Comparison of ENCODE assay signal across 12 cellular contexts in the genomic region with DNA sequence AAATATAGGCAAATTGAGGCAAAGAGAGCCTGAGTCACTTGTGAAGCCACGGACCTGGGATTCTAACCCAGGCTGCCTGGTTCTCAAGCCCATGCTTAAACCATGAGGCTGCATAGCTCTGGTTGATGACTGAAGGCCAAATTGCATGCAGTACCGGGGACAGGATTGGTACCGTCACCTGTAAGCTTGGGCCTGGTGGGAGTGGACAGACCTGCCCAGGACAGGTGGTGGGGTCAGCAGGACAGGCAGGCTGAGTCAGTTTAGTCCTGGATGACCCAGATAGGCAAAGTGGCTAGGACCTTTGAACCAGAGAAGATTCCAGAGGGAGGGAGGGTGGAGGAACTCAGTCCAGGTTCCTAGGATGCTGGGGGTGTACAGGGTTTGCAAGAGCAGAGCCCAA. TPM values are rescaled to one million over a fixed set of nuclear protein-coding genes. Genes with fewer than 3 reads are reported as not detected.
DNase-seq lines count a peak whose midpoint lies in the region; ATAC-seq and TF ChIP-seq lines count a peak whose summit lies in the region.
"Had no signal": no experiment of that assay in that cellular context is flagged by ENCODE, and none has a peak within 500 bp of the region (broad histone marks: within the 10 kb centered on the region; RNA-seq: fewer than 3 reads in every experiment).

No MANE protein-coding gene starts in this region.

- peak overlapping the region; percentile 39 to 79 for H3K27ac Mint-ChIP-seq in T-cell

- no peak for TF ChIP-seq POLR2A in gastrocnemius medialis (IDR thresholded peaks at IDR 0.05)

- peaks cover 56 to 72% (median 70%) of the 10 kb centered on the region in 3 donors for H3K4me1 Mint-ChIP-seq in T-cell

- POLR2A ChIA-PET in AG04450 (lab: Yijun Ruan, JAX) (interaction anchor here (0.7 to 1.4 kb wide), 2 partner anchors 25 to 27 kb away, joined by 3 to 4 read pairs; no protein-coding TSS in a partner anchor), T-cell (lab: Charles Lee) (no interaction called here)

- no peaks in the 10 kb centered on the region for H3K27me3 ChIP-seq in AG04450 (ENCODE audit: control insufficient read depth, insufficient read depth, low read length)
- H3K27me3 ChIP-seq in gastrocnemius medialis, result no peaks in the 10 kb centered on the region

- ATAC-seq in T-cell (replicated peaks in 1 of 4), result no peak
- peak; percentile 79 for ATAC-seq in left lobe of liver
- no peak for ATAC-seq in gastrocnemius medialis

- H3K4me3 ChIP-seq in AG04450 (ENCODE audit: low read depth, low read length) (no peak overlapping the region), gastrocnemius medialis (no peak overlapping the region)

- in situ Hi-C loops in gastrocnemius medialis (cut with MboI; ENCODE audit: low sequenced_read_pairs in 4 of 4) (no loop called here), G401 (cut with HindIII; ENCODE audit: low sequenced_read_pairs) (no loop called here)

- no peaks in the 10 kb centered on the region for H3K36me3 Mint-ChIP-seq in T-cell

- H3K9me3 Mint-ChIP-seq in T-cell, result no peaks in the 10 kb centered on the region
- H3K9me3 Mint-ChIP-seq: H9 had no signal

- no peaks in the 10 kb centered on the region for H3K9me3 ChIP-seq in AG04450 (ENCODE audit: control insufficient read depth, insufficient read depth, low read length)
- H3K9me3 ChIP-seq in gastrocnemius medialis, result no peaks in the 10 kb centered on the region

- no peaks in the 10 kb centered on the region for H3K36me3 ChIP-seq in gastrocnemius medialis

- no peak for DNase-seq in AG04450 (ENCODE audit: low read depth, low spot score)
- DNase-seq in T-cell, result no peak
- peak; percentile 79 for DNase-seq in left lobe of liver (ENCODE audit: low spot score)
- DNase-seq in gastrocnemius medialis, result no peak
- DNase-seq in DMS53 (lab: John Stamatoyannopoulos, UW), result no peak
- no peak for DNase-seq in stimulated activated CD4-positive, alpha-beta T cell treated with anti-CD3 and anti-CD28 coated beads, Interleukin-2, amount 100 ng/mL, for 24 hours
- DNase-seq in G401 (ENCODE audit: low spot score), result no peak
- DNase-seq in DMS53 treated with DMSO at 0.1 percent for 48 hours (lab: John Stamatoyannopoulos, UW; ENCODE audit: unreplicated experiment), result no peak
- DNase-seq: activated T-cell treated with anti-CD3 and anti-CD28 coated beads, Interleukin-2, amount 50 U/mL, for 1 hour; central memory CD4-positive, alpha-beta T cell; H9 had no signal

- peak overlapping the region; percentile 98 for H3K27ac ChIP-seq in AG04450 (ENCODE audit: low read depth, low read length)
- peak overlapping the region; percentile 70 to 75 (median 72) for H3K27ac ChIP-seq in gastrocnemius medialis
- H3K27ac ChIP-seq: C4-2B had no signal

- peak overlapping the region in 2 of 3 donors; percentile 17 to 52 for H3K4me3 Mint-ChIP-seq in T-cell
- H3K4me3 Mint-ChIP-seq: H9 had no signal

- intact Hi-C loops in gastrocnemius medialis (cut with DNase I; ENCODE audit: low total_unique reads), result no loop called here

- no peak for TF ChIP-seq CTCF in AG04450 (IDR thresholded peaks at IDR 0.05; ENCODE audit: low read depth, low read length)
- no peak for TF ChIP-seq CTCF in gastrocnemius medialis (IDR thresholded peaks at IDR 0.05 in 4 of 5, conservative IDR thresholded peaks at IDR 0.05 in 1 of 5)

- peaks cover 11 to 12% of the 10 kb centered on the region in 2 donors for H3K4me1 ChIP-seq in gastrocnemius medialis

- H3K27me3 Mint-ChIP-seq in T-cell, result no peaks in the 10 kb centered on the region

- CTCF ChIA-PET in AG04450 (lab: Charles Lee), result interaction anchor here (0.6 to 1.1 kb wide), 2 partner anchors 26 to 266 kb away, joined by 3 to 6 read pairs; no protein-coding TSS in a partner anchor
- CTCF ChIA-PET in T-cell (lab: Charles Lee), result no interaction called here

RNA-seq across cellular contexts. Expression of gene RIN3, which starts 25.8 kb away (rescaled TPM):
- polyA plus RNA-seq in AG04450 (2011; rRNA removed), result 3.7 and 5.6 TPM in 2 replicates
- 8.5 and 9.0 TPM in 2 replicates for polyA minus RNA-seq in AG04450 (2011; rRNA and poly(A)+ RNA removed)
- 100 to 1,000 TPM in 2 of 5 donors, 10 to 100 TPM in 3; 89.9 to 107 (median 97.0) TPM for total RNA-seq in T-cell
- 20.2 TPM for total RNA-seq in left lobe of liver
- total RNA-seq in gastrocnemius medialis, result 1 to 10 TPM; 2.1 to 3.7 (median 2.6) TPM
- 0.18 and 0.85 TPM in 2 replicates for total RNA-seq in G401 (2014; rRNA removed; shearing (Covaris generic))
